Comparison of ENCODE assay signal across 8 cellular contexts in genomic region chr2:69375494-69376353, GRCh38. TPM values are rescaled to one million over a fixed set of nuclear protein-coding genes. Genes with fewer than 3 reads are reported as not detected.
A peak's percentile ranks its signal among the peaks of the same experiment; 100 is the strongest.
DNase-seq lines count a peak whose midpoint lies in the region; ATAC-seq and TF ChIP-seq lines count a peak whose summit lies in the region.

No MANE protein-coding gene starts in this region.

- H3K36me3 ChIP-seq in tibial nerve = peaks cover 0 to 35% (median 0%) of the 10 kb centered on the region in 3 donors

- TF ChIP-seq EP300 in tibial nerve (IDR thresholded peaks at IDR 0.05) = no peak

- no peak overlapping the region for H3K27ac ChIP-seq in tibial nerve

- no peak overlapping the region for H3K4me3 ChIP-seq in tibial nerve

- intact Hi-C loops in Right ventricle myocardium inferior (cut with DNase I) = no loop called here
- intact Hi-C loops in cardiac septum (cut with DNase I) = loop anchor here (10.0 kb wide), 1 partner anchor 339 kb away; no protein-coding TSS in a partner anchor

- WGBS in tibial nerve, 2 donors = 80 to 81% methylated on average over 8 of the region's 8 CpGs

- no peak for TF ChIP-seq POLR2A in tibial nerve (IDR thresholded peaks at IDR 0.05)

- DNase-seq in Right ventricle myocardium inferior (ENCODE audit: missing footprints) (no peak), cardiac septum (ENCODE audit: low spot score) (no peak), NCI-H146 treated with DMSO at 0.1 percent for 48 hours (lab: John Stamatoyannopoulos, UW; ENCODE audit: unreplicated experiment) (peak; percentile 62), amniotic epithelial cell (ENCODE audit: low read depth) (peak; percentile 89), iris pigment epithelial cell (ENCODE audit: low read depth) (peak; percentile 39), tibial nerve (ENCODE audit: low spot score in 2 of 2) (no peak), cerebellar nuclear complex (lab: John Stamatoyannopoulos, UW) (no peak)

- H3K4me1 ChIP-seq in tibial nerve = peaks cover 0 to 3% (median 0%) of the 10 kb centered on the region in 4 donors

- no peaks in the 10 kb centered on the region for H3K27me3 ChIP-seq in tibial nerve

- ATAC-seq in Right ventricle myocardium inferior (peak; percentile 73), GM21367 (IDR thresholded peaks at IDR 0.05; ENCODE audit: unreplicated experiment) (no peak)

- peak; percentile 26 to 54 (median 40) for TF ChIP-seq CTCF in tibial nerve (IDR thresholded peaks at IDR 0.05)

- H3K9me3 ChIP-seq in tibial nerve = no peaks in the 10 kb centered on the region

RNA-seq across cellular contexts. Expression of gene GFPT1, which starts 11.3 kb away (rescaled TPM):
- total RNA-seq in Right ventricle myocardium inferior (38.9 TPM), cardiac septum (85.7 TPM), tibial nerve (10 to 100 TPM; 15.5 to 30.0 (median 22.1) TPM)

Comparison
In these comparisons a context has a peak if more than half of its experiments do, and no peak if none do; other contexts are left out.
1. DNase-seq: peak in NCI-H146 treated with DMSO at 0.1 percent for 48 hours (single experiment), amniotic epithelial cell (single experiment) and iris pigment epithelial cell (single experiment); none in Right ventricle myocardium inferior (single experiment), cardiac septum (single experiment), tibial nerve (0 of 2) and cerebellar nuclear complex (0 of 2).